8 cellular contexts compared by ENCODE assay signal in genomic region chr3:139389552-139390368, GRCh38. TPM values are rescaled to one million over a fixed set of nuclear protein-coding genes. Genes with fewer than 3 reads are reported as not detected.
A peak's percentile ranks its signal among the peaks of the same experiment; 100 is the strongest.
DNase-seq lines count a peak whose midpoint lies in the region; ATAC-seq and TF ChIP-seq lines count a peak whose summit lies in the region.

Gene COPB2, minus strand, starts transcription at chr3:139389647. Its CDS starts 97 bp downstream, at chr3:139389550.

- peak within 1 kb of the TSS; percentile 85 to 91 for H3K4me3 Mint-ChIP-seq in H9
- peak within 1 kb of the TSS; percentile 95 for H3K4me3 Mint-ChIP-seq in natural killer cell treated with Interleukin-12 subunit alpha and Interleukin-12 subunit beta and Interleukin-15 and Interleukin-18, amount 100 ng/mL, for 72 hours

- peak; percentile 99 for ATAC-seq in natural killer cell treated with Interleukin-12 subunit alpha and Interleukin-12 subunit beta and Interleukin-15 and Interleukin-18, amount 100 ng/mL, for 72 hours
- peak; percentile 98 for ATAC-seq in stimulated activated naive CD8-positive, alpha-beta T cell treated with anti-CD3 and anti-CD28 coated beads, Interleukin-15, Interleukin-2, amounts not matched to agents 100 U/mL and 50 U/mL, for 24 hours

- peak within 1 kb of the TSS; percentile 38 for H3K27ac ChIP-seq in H9 (ENCODE audit: insufficient read length, low read depth, low read length)

- H3K9ac ChIP-seq in H9 (ENCODE audit: extremely low read depth, insufficient read length, low read length): peak within 1 kb of the TSS; percentile 87

- no peaks in the 10 kb centered on the region for H3K4me1 ChIP-seq in H9 (ENCODE audit: insufficient read depth, low read length)

- no peak within 1 kb of the TSS for H2BK12ac ChIP-seq in H9 (ENCODE audit: insufficient read length, low read depth, low read length)

- H3K27ac Mint-ChIP-seq in H9: peak within 1 kb of the TSS; percentile 57 to 99 (median 96)
- peak within 1 kb of the TSS; percentile 92 to 94 for H3K27ac Mint-ChIP-seq in natural killer cell treated with Interleukin-12 subunit alpha and Interleukin-12 subunit beta and Interleukin-15 and Interleukin-18, amount 100 ng/mL, for 72 hours

- peak within 1 kb of the TSS; percentile 73 for H3K18ac ChIP-seq in H9 (ENCODE audit: insufficient read length, low read depth, low read length)

- H4K20me1 ChIP-seq in H9 (ENCODE audit: control insufficient read depth, insufficient read depth, insufficient read length): no peaks in the 10 kb centered on the region

- no peak within 1 kb of the TSS for H3K4ac ChIP-seq in H9 (ENCODE audit: low read depth, low read length)

- H3K27me3 Mint-ChIP-seq in H9 (ENCODE audit: low read depth): peaks cover 2% of the 10 kb centered on the region; the same call in 1 of the 2 replicates
- peaks cover 0 to 7% of the 10 kb centered on the region in 2 donors for H3K27me3 Mint-ChIP-seq in natural killer cell treated with Interleukin-12 subunit alpha and Interleukin-12 subunit beta and Interleukin-15 and Interleukin-18, amount 100 ng/mL, for 72 hours

- peak within 1 kb of the TSS; percentile 92 for H3K4me3 ChIP-seq in MG63
- H3K4me3 ChIP-seq in fibroblast of pulmonary artery (replicated peaks; ENCODE audit: low read depth, low read length): peak within 1 kb of the TSS; percentile 96

- H3K9me3 ChIP-seq in H9 (ENCODE audit: control insufficient read depth, low read depth, low read length) (no peaks in the 10 kb centered on the region), MG63 (no peaks in the 10 kb centered on the region)

- no peak within 1 kb of the TSS for H4K8ac ChIP-seq in H9 (replicated peaks; ENCODE audit: insufficient read length, low read depth, low read length)

- peak within 1 kb of the TSS; percentile 79 for H3K4me2 ChIP-seq in H9 (ENCODE audit: insufficient read depth, insufficient read length, low read length)

- no peaks in the 10 kb centered on the region for H3K23me2 ChIP-seq in H9 (ENCODE audit: insufficient read length, low read depth, low read length, poor library complexity, severe bottlenecking)

- H2BK20ac ChIP-seq in H9 (ENCODE audit: low read depth, low read length, poor library complexity, severe bottlenecking): no peak within 1 kb of the TSS

- no peak within 1 kb of the TSS for H2BK120ac ChIP-seq in H9 (ENCODE audit: low read depth, low read length, poor library complexity, severe bottlenecking)

- peaks cover 25% of the 10 kb centered on the region for H3K36me3 ChIP-seq in MG63

- peak within 1 kb of the TSS; percentile 19 for H3K56ac ChIP-seq in H9 (ENCODE audit: insufficient read length, low read depth, low read length)

- H4K5ac ChIP-seq in H9 (ENCODE audit: insufficient read length, low read depth, low read length): no peak within 1 kb of the TSS

- no peaks in the 10 kb centered on the region; a peak in 1 of 5 replicates for H3K9me3 Mint-ChIP-seq in H9
- H3K9me3 Mint-ChIP-seq in natural killer cell treated with Interleukin-12 subunit alpha and Interleukin-12 subunit beta and Interleukin-15 and Interleukin-18, amount 100 ng/mL, for 72 hours: no peaks in the 10 kb centered on the region

- H3K14ac ChIP-seq in H9 (ENCODE audit: insufficient read depth, low read length): peak within 1 kb of the TSS; percentile 86

- no peak within 1 kb of the TSS for H2BK5ac ChIP-seq in H9 (ENCODE audit: insufficient read length, low read length)

- no peak within 1 kb of the TSS for H3T11ph ChIP-seq in H9 (ENCODE audit: low read length)

- no peak within 1 kb of the TSS for H2AFZ ChIP-seq in H9 (ENCODE audit: low read length)

- peak; percentile 99 for DNase-seq in ELR (ENCODE audit: low read depth)
- DNase-seq in H9: peak; percentile 99
- DNase-seq in MG63: peak; percentile 100
- DNase-seq in SHP77 treated with DMSO at 0.1 percent for 48 hours (lab: John Stamatoyannopoulos, UW): peak; percentile 96
- DNase-seq in activated effector memory CD4-positive, alpha-beta T cell treated with anti-CD3 and anti-CD28 coated beads, Interleukin-2, amount 50 U/mL, for 16 hours: peak; percentile 99
- DNase-seq in fibroblast of pulmonary artery (ENCODE audit: low read depth): peak; percentile 100
- DNase-seq in natural killer cell treated with Interleukin-12 subunit alpha and Interleukin-12 subunit beta and Interleukin-15 and Interleukin-18, amount 100 ng/mL, for 72 hours (ENCODE audit: low spot score): peak; percentile 99
- peak; percentile 99 for DNase-seq in stimulated activated naive CD8-positive, alpha-beta T cell treated with anti-CD3 and anti-CD28 coated beads, Interleukin-15, Interleukin-2, amounts not matched to agents 100 U/mL and 50 U/mL, for 24 hours

- TF ChIP-seq CTCF in H9 (conservative IDR thresholded peaks at IDR 0.05): no peak
- TF ChIP-seq CTCF in fibroblast of pulmonary artery (IDR thresholded peaks at IDR 0.05; ENCODE audit: low read length, missing control alignments): no peak

- no peak within 1 kb of the TSS for H3K23ac ChIP-seq in H9 (ENCODE audit: insufficient read length, low read depth, low read length)

- H2AK5ac ChIP-seq in H9 (ENCODE audit: insufficient read length, low read length): no peak within 1 kb of the TSS

- H2BK15ac ChIP-seq in H9 (ENCODE audit: low read depth, low read length): no peak within 1 kb of the TSS

- H3K27me3 ChIP-seq in H9 (ENCODE audit: insufficient read depth, low read length) (no peaks in the 10 kb centered on the region), MG63 (no peaks in the 10 kb centered on the region)

- H3K36me3 Mint-ChIP-seq in H9 (ENCODE audit: insufficient read depth in 1 of 3, low read depth in 3 of 3): no peaks in the 10 kb centered on the region
- H3K36me3 Mint-ChIP-seq in natural killer cell treated with Interleukin-12 subunit alpha and Interleukin-12 subunit beta and Interleukin-15 and Interleukin-18, amount 100 ng/mL, for 72 hours: no peaks in the 10 kb centered on the region

- H3K4me1 Mint-ChIP-seq in H9: peaks cover 18 to 22% of the 10 kb centered on the region in 2 experiments; a peak in 3 of 4 replicates
- H3K4me1 Mint-ChIP-seq in natural killer cell treated with Interleukin-12 subunit alpha and Interleukin-12 subunit beta and Interleukin-15 and Interleukin-18, amount 100 ng/mL, for 72 hours (ENCODE audit: low read depth in 2 of 2): peaks cover 32 to 37% of the 10 kb centered on the region in 2 donors

- H4K91ac ChIP-seq in H9 (ENCODE audit: insufficient read length, low read depth, low read length): no peak within 1 kb of the TSS

- H3K79me2 ChIP-seq in H9 (ENCODE audit: insufficient read depth, low read length): peaks cover 2% of the 10 kb centered on the region; the same call in 1 of the 2 replicates

- no CpG with 5 or more reads among the region's 52 CpGs for WGBS in H9 (ENCODE audit: extremely low coverage, insufficient read length, low lambda C conversion rate)

- H3K79me1 ChIP-seq in H9 (ENCODE audit: insufficient read depth, low read depth, low read length, poor library complexity, severe bottlenecking): peaks cover 2% of the 10 kb centered on the region

RNA-seq across cellular contexts. Expression of gene COPB2, which starts in this region (rescaled TPM):
- total RNA-seq in H9 (2021): 116 and 121 TPM in 2 replicates
- total RNA-seq in MG63 (2014; rRNA removed; shearing (Covaris generic); ENCODE audit: low replicate concordance): 131 and 177 TPM in 2 replicates
- 100 to 1,000 TPM in 1 of 2 donors, 10 to 100 TPM in 1; 97.6 to 125 TPM for total RNA-seq in natural killer cell treated with Interleukin-12 subunit alpha and Interleukin-12 subunit beta and Interleukin-15 and Interleukin-18, amount 100 ng/mL, for 72 hours

Comparison
In these comparisons a context has a peak if more than half of its experiments do, and no peak if none do; other contexts are left out.
1. Peak in every context shown above with its lines: DNase-seq, ATAC-seq, H3K4me3 ChIP-seq and H3K27ac ChIP-seq.